Comparison of ENCODE assay signal across 1 cellular context in the genomic region with DNA sequence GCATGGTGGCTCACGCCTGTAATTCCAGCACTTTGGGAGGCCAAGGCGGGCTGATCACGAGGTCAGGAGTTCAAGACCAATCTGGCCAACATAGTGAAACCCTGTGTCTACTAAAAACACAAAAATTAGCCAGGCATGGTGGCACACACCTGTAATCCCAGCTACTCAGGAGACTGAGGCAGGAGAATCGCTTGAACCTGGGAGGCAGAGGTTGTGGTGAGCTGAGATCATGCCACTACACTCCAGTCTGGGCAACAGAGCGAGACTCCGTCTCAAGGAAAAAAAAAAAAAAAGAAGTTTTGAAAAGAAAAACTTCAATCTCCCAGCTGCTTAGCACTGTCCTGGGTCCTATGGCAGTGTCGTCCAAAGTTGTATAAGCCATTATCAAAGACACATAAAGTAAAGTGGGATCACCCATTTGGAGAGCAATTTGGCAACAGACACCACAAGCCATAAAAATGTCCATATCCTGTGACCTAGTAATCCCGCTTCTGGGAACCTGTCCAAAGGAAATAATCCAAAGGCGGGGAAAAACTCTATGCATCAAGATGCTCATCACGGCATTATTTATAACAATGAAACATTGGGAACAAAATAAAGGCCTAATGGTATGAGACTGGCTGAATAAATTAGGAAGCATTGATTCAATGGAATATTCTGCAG.
A peak's percentile ranks its signal among the peaks of the same experiment; 100 is the strongest.
TF ChIP-seq lines count a peak whose summit lies in the region.

No MANE protein-coding gene starts in this region.

TF ChIP-seq in HEK293, 187 proteins besides CTCF, POLR2A, EP300 and RAD21 (continued from another document and continues in another):
- TF ChIP-seq, protein P1, sequence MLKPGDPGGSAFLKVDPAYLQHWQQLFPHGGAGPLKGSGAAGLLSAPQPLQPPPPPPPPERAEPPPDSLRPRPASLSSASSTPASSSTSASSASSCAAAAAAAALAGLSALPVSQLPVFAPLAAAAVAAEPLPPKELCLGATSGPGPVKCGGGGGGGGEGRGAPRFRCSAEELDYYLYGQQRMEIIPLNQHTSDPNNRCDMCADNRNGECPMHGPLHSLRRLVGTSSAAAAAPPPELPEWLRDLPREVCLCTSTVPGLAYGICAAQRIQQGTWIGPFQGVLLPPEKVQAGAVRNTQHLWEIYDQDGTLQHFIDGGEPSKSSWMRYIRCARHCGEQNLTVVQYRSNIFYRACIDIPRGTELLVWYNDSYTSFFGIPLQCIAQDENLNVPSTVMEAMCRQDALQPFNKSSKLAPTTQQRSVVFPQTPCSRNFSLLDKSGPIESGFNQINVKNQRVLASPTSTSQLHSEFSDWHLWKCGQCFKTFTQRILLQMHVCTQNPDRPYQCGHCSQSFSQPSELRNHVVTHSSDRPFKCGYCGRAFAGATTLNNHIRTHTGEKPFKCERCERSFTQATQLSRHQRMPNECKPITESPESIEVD (tag by site-specific recombination; IDR thresholded peaks at IDR 0.05) = peak; percentile 99
- TF ChIP-seq, protein P2, sequence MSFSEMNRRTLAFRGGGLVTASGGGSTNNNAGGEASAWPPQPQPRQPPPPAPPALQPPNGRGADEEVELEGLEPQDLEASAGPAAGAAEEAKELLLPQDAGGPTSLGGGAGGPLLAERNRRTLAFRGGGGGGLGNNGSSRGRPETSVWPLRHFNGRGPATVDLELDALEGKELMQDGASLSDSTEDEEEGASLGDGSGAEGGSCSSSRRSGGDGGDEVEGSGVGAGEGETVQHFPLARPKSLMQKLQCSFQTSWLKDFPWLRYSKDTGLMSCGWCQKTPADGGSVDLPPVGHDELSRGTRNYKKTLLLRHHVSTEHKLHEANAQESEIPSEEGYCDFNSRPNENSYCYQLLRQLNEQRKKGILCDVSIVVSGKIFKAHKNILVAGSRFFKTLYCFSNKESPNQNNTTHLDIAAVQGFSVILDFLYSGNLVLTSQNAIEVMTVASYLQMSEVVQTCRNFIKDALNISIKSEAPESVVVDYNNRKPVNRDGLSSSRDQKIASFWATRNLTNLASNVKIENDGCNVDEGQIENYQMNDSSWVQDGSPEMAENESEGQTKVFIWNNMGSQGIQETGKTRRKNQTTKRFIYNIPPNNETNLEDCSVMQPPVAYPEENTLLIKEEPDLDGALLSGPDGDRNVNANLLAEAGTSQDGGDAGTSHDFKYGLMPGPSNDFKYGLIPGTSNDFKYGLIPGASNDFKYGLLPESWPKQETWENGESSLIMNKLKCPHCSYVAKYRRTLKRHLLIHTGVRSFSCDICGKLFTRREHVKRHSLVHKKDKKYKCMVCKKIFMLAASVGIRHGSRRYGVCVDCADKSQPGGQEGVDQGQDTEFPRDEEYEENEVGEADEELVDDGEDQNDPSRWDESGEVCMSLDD (tag by site-specific recombination; IDR thresholded peaks at IDR 0.05) = 0 out of 2 replicates have a peak, but pooled peaks have one; percentile 22
- TF ChIP-seq WT1 (tag by site-specific recombination; IDR thresholded peaks at IDR 0.05) = peak; percentile 93
- peak; percentile 88 for TF ChIP-seq ZXDB (tag by site-specific recombination; IDR thresholded peaks at IDR 0.05)
- TF ChIP-seq, protein P3, sequence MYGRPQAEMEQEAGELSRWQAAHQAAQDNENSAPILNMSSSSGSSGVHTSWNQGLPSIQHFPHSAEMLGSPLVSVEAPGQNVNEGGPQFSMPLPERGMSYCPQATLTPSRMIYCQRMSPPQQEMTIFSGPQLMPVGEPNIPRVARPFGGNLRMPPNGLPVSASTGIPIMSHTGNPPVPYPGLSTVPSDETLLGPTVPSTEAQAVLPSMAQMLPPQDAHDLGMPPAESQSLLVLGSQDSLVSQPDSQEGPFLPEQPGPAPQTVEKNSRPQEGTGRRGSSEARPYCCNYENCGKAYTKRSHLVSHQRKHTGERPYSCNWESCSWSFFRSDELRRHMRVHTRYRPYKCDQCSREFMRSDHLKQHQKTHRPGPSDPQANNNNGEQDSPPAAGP (tag by site-specific recombination; IDR thresholded peaks at IDR 0.05) = peak; percentile 84
- peak; percentile 82; the same call in 1 of the 2 replicates for TF ChIP-seq OSR2 (tag by site-specific recombination; IDR thresholded peaks at IDR 0.05)
- TF ChIP-seq ZNF221 (tag by site-specific recombination; IDR thresholded peaks at IDR 0.05; ENCODE audit: borderline replicate concordance) = 0 out of 2 replicates have a peak, but pooled peaks have one; percentile 24
- peak; percentile 73; the same call in 1 of the 2 replicates for TF ChIP-seq IKZF3 (tag by site-specific recombination; IDR thresholded peaks at IDR 0.05)
- TF ChIP-seq KLF10 (tag by site-specific recombination; IDR thresholded peaks at IDR 0.05) = peak; percentile 65; the same call in 1 of the 2 replicates
- peak; percentile 76 for TF ChIP-seq ZNF596 (tag by site-specific recombination; IDR thresholded peaks at IDR 0.05)
- TF ChIP-seq, protein P4, sequence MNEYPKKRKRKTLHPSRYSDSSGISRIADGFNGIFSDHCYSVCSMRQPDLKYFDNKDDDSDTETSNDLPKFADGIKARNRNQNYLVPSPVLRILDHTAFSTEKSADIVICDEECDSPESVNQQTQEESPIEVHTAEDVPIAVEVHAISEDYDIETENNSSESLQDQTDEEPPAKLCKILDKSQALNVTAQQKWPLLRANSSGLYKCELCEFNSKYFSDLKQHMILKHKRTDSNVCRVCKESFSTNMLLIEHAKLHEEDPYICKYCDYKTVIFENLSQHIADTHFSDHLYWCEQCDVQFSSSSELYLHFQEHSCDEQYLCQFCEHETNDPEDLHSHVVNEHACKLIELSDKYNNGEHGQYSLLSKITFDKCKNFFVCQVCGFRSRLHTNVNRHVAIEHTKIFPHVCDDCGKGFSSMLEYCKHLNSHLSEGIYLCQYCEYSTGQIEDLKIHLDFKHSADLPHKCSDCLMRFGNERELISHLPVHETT (tag by site-specific recombination; IDR thresholded peaks at IDR 0.05) = peak; percentile 74; the same call in 1 of the 2 replicates
- TF ChIP-seq ZBTB17 (tag by site-specific recombination; IDR thresholded peaks at IDR 0.05) = peak; percentile 90
- TF ChIP-seq ZNF24 (tag by site-specific recombination; IDR thresholded peaks at IDR 0.05) = peak; percentile 71; the same call in 1 of the 2 replicates
- 0 out of 2 replicates have a peak, but pooled peaks have one; percentile 12 for TF ChIP-seq ZNF664 (tag by site-specific recombination; IDR thresholded peaks at IDR 0.05)
- peak; percentile 16; the same call in 1 of the 2 replicates for TF ChIP-seq KLF7 (tag by site-specific recombination; IDR thresholded peaks at IDR 0.05; ENCODE audit: borderline replicate concordance)
- TF ChIP-seq, protein P5, sequence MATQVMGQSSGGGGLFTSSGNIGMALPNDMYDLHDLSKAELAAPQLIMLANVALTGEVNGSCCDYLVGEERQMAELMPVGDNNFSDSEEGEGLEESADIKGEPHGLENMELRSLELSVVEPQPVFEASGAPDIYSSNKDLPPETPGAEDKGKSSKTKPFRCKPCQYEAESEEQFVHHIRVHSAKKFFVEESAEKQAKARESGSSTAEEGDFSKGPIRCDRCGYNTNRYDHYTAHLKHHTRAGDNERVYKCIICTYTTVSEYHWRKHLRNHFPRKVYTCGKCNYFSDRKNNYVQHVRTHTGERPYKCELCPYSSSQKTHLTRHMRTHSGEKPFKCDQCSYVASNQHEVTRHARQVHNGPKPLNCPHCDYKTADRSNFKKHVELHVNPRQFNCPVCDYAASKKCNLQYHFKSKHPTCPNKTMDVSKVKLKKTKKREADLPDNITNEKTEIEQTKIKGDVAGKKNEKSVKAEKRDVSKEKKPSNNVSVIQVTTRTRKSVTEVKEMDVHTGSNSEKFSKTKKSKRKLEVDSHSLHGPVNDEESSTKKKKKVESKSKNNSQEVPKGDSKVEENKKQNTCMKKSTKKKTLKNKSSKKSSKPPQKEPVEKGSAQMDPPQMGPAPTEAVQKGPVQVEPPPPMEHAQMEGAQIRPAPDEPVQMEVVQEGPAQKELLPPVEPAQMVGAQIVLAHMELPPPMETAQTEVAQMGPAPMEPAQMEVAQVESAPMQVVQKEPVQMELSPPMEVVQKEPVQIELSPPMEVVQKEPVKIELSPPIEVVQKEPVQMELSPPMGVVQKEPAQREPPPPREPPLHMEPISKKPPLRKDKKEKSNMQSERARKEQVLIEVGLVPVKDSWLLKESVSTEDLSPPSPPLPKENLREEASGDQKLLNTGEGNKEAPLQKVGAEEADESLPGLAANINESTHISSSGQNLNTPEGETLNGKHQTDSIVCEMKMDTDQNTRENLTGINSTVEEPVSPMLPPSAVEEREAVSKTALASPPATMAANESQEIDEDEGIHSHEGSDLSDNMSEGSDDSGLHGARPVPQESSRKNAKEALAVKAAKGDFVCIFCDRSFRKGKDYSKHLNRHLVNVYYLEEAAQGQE (tag by site-specific recombination; IDR thresholded peaks at IDR 0.05) = peak; percentile 81
- 0 out of 2 replicates have a peak, but pooled peaks have one; percentile 10 for TF ChIP-seq ZBTB1 (tag by site-specific recombination; IDR thresholded peaks at IDR 0.05)
- peak; percentile 56 for TF ChIP-seq GLIS1 (tag by site-specific recombination; IDR thresholded peaks at IDR 0.05)
- TF ChIP-seq, protein P6, sequence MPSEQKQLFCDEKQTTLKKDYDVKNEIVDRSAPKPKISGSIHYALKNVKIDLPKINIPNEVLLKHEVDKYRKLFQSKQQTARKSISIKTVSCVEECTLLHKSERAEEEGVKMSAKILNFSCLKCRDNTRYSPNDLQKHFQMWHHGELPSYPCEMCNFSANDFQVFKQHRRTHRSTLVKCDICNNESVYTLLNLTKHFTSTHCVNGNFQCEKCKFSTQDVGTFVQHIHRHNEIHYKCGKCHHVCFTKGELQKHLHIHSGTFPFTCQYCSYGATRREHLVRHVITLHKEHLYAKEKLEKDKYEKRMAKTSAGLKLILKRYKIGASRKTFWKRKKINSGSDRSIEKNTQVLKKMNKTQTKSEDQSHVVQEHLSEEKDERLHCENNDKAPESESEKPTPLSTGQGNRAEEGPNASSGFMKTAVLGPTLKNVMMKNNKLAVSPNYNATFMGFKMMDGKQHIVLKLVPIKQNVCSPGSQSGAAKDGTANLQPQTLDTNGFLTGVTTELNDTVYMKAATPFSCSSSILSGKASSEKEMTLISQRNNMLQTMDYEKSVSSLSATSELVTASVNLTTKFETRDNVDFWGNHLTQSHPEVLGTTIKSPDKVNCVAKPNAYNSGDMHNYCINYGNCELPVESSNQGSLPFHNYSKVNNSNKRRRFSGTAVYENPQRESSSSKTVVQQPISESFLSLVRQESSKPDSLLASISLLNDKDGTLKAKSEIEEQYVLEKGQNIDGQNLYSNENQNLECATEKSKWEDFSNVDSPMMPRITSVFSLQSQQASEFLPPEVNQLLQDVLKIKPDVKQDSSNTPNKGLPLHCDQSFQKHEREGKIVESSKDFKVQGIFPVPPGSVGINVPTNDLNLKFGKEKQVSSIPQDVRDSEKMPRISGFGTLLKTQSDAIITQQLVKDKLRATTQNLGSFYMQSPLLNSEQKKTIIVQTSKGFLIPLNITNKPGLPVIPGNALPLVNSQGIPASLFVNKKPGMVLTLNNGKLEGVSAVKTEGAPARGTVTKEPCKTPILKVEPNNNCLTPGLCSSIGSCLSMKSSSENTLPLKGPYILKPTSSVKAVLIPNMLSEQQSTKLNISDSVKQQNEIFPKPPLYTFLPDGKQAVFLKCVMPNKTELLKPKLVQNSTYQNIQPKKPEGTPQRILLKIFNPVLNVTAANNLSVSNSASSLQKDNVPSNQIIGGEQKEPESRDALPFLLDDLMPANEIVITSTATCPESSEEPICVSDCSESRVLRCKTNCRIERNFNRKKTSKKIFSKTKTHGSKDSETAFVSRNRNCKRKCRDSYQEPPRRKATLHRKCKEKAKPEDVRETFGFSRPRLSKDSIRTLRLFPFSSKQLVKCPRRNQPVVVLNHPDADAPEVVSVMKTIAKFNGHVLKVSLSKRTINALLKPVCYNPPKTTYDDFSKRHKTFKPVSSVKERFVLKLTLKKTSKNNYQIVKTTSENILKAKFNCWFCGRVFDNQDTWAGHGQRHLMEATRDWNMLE (tag by site-specific recombination; conservative IDR thresholded peaks at IDR 0.05; ENCODE audit: low read depth) = 0 out of 2 replicates have a peak, but pooled peaks have one; percentile 31
- TF ChIP-seq ZNF335 (tag by site-specific recombination; conservative IDR thresholded peaks at IDR 0.05) = peak; percentile 38; the same call in 1 of the 2 replicates
- peak; percentile 62; the same call in 1 of the 2 replicates for TF ChIP-seq TRIM28 (IDR thresholded peaks at IDR 0.05; ENCODE audit: borderline replicate concordance, low read length)
- peak; percentile 84; the same call in 1 of the 2 replicates for TF ChIP-seq ZNF184 (tag by site-specific recombination; IDR thresholded peaks at IDR 0.05)
- TF ChIP-seq, protein P7, sequence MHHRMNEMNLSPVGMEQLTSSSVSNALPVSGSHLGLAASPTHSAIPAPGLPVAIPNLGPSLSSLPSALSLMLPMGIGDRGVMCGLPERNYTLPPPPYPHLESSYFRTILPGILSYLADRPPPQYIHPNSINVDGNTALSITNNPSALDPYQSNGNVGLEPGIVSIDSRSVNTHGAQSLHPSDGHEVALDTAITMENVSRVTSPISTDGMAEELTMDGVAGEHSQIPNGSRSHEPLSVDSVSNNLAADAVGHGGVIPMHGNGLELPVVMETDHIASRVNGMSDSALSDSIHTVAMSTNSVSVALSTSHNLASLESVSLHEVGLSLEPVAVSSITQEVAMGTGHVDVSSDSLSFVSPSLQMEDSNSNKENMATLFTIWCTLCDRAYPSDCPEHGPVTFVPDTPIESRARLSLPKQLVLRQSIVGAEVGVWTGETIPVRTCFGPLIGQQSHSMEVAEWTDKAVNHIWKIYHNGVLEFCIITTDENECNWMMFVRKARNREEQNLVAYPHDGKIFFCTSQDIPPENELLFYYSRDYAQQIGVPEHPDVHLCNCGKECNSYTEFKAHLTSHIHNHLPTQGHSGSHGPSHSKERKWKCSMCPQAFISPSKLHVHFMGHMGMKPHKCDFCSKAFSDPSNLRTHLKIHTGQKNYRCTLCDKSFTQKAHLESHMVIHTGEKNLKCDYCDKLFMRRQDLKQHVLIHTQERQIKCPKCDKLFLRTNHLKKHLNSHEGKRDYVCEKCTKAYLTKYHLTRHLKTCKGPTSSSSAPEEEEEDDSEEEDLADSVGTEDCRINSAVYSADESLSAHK (tag by site-specific recombination; IDR thresholded peaks at IDR 0.05) = peak; percentile 85
- TF ChIP-seq ZNF629 (tag by site-specific recombination; IDR thresholded peaks at IDR 0.05) = peak; percentile 90
- peak; percentile 99 for TF ChIP-seq ZNF121 (tag by site-specific recombination; IDR thresholded peaks at IDR 0.05)
- peak; percentile 77; the same call in 1 of the 2 replicates for TF ChIP-seq BCL11B (tag by site-specific recombination; IDR thresholded peaks at IDR 0.05; ENCODE audit: low read depth)
- 0 out of 2 replicates have a peak, but pooled peaks have one; percentile 33 for TF ChIP-seq ZNF701 (tag by site-specific recombination; IDR thresholded peaks at IDR 0.05)
- peak; percentile 89 for TF ChIP-seq MZF1 (tag by site-specific recombination; IDR thresholded peaks at IDR 0.05; ENCODE audit: borderline replicate concordance)
- peak; percentile 91 for TF ChIP-seq ZNF366 (tag by site-specific recombination; conservative IDR thresholded peaks at IDR 0.05)
